ENCODE assay signal across 22 cellular contexts in the genomic region with DNA sequence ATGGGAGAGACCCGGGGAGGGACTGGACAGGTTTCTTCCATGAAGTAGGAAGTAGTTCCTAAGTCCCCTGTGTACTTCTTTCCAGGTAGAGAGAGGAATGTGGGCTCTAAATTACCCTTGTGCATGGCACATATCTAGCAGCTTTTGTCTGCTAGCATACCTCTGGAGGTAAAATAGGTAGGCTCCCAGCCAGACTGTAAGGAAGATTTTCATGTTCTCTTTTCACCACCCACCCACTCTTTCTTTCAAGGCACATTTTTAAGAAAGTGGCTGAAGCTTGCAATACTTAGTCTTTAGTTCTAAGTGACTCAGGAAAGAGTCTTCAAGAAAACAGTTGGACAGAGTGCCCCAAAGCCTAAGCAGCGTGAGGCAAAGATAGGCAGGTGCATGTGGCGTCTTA.
"Had no signal": no experiment of that assay in that cellular context is flagged by ENCODE, and none has a peak within 500 bp of the region (broad histone marks: within the 10 kb centered on the region; RNA-seq: fewer than 3 reads in every experiment).

No MANE protein-coding gene starts in this region.

- H3K36me3 ChIP-seq: gastroesophageal sphincter, left ventricle myocardium inferior, thoracic aorta, transverse colon had no signal

- H3K27ac Mint-ChIP-seq: effector memory CD8-positive, alpha-beta T cell; memory B cell; stimulated activated memory B cell treated with anti-CD40 and anti-IgM and Interleukin-4, amounts not matched to agents 10 μg/mL and 1 μg/mL and 100 μg/mL, for 72 hours; stimulated activated naive CD8-positive, alpha-beta T cell treated with anti-CD3 and anti-CD28 coated beads, Interleukin-15, Interleukin-2, amounts not matched to agents 100 ng/mL and 50 ng/mL, for 24 hours had no signal

- H3K4me3 ChIP-seq: esophagus squamous epithelium, gastroesophageal sphincter, left ventricle myocardium inferior, lower lobe of right lung, psoas muscle, spleen, thoracic aorta, transverse colon had no signal

- H3K27me3 Mint-ChIP-seq: effector memory CD8-positive, alpha-beta T cell; memory B cell; natural killer cell treated with Interleukin-12 subunit alpha and Interleukin-12 subunit beta and Interleukin-15 and Interleukin-18, amount 100 ng/mL, for 72 hours; stimulated activated memory B cell treated with anti-CD40 and anti-IgM and Interleukin-4, amounts not matched to agents 10 μg/mL and 1 μg/mL and 100 μg/mL, for 72 hours; stimulated activated naive CD8-positive, alpha-beta T cell treated with anti-CD3 and anti-CD28 coated beads, Interleukin-15, Interleukin-2, amounts not matched to agents 100 ng/mL and 50 ng/mL, for 24 hours had no signal

- H3K9me3 Mint-ChIP-seq: effector memory CD8-positive, alpha-beta T cell; memory B cell; natural killer cell treated with Interleukin-12 subunit alpha and Interleukin-12 subunit beta and Interleukin-15 and Interleukin-18, amount 100 ng/mL, for 72 hours; stimulated activated memory B cell treated with anti-CD40 and anti-IgM and Interleukin-4, amounts not matched to agents 10 μg/mL and 1 μg/mL and 100 μg/mL, for 72 hours; stimulated activated naive CD8-positive, alpha-beta T cell treated with anti-CD3 and anti-CD28 coated beads, Interleukin-15, Interleukin-2, amounts not matched to agents 100 ng/mL and 50 ng/mL, for 24 hours had no signal

- DNase-seq: cortex of kidney; effector memory CD8-positive, alpha-beta T cell; esophagus squamous epithelium; foreskin fibroblast; glutamatergic neuron; left cardiac atrium; left ventricle myocardium inferior; lower lobe of right lung; midbrain; psoas muscle; spleen; stimulated activated CD4-positive, alpha-beta T cell treated with anti-CD3 and anti-CD28 coated beads, Interleukin-15, amount 100 ng/mL, for 24 hours; stimulated activated CD4-positive, alpha-beta T cell treated with anti-CD3 and anti-CD28 coated beads, Interleukin-1b, Interleukin-23, amount 100 ng/mL, for 48 hours; stimulated activated CD4-positive, alpha-beta T cell treated with anti-CD3 and anti-CD28 coated beads, Interleukin-4, amount 100 ng/mL, for 24 hours; transverse colon had no signal

- H3K27ac ChIP-seq: esophagus squamous epithelium, gastroesophageal sphincter, left ventricle myocardium inferior, lower lobe of right lung, psoas muscle, thoracic aorta, transverse colon had no signal

- H3K27me3 ChIP-seq: esophagus squamous epithelium, gastroesophageal sphincter, spleen, transverse colon had no signal

- ATAC-seq: effector memory CD8-positive, alpha-beta T cell; gastroesophageal sphincter; left cardiac atrium; lower lobe of right lung; natural killer cell treated with Interleukin-12 subunit alpha and Interleukin-12 subunit beta and Interleukin-15 and Interleukin-18, amount 100 ng/mL, for 72 hours; psoas muscle; sciatic nerve; stimulated activated memory B cell treated with anti-CD40 and anti-IgM and Interleukin-4, amounts not matched to agents 10 μg/mL and 1 μg/mL and 100 μg/mL, for 72 hours had no signal

- H3K9me3 ChIP-seq: esophagus squamous epithelium, gastroesophageal sphincter, left ventricle myocardium inferior, lower lobe of right lung, psoas muscle, spleen, thoracic aorta, transverse colon had no signal

- H3K4me3 Mint-ChIP-seq: effector memory CD8-positive, alpha-beta T cell; memory B cell; natural killer cell treated with Interleukin-12 subunit alpha and Interleukin-12 subunit beta and Interleukin-15 and Interleukin-18, amount 100 ng/mL, for 72 hours; stimulated activated memory B cell treated with anti-CD40 and anti-IgM and Interleukin-4, amounts not matched to agents 10 μg/mL and 1 μg/mL and 100 μg/mL, for 72 hours; stimulated activated naive CD8-positive, alpha-beta T cell treated with anti-CD3 and anti-CD28 coated beads, Interleukin-15, Interleukin-2, amounts not matched to agents 100 ng/mL and 50 ng/mL, for 24 hours had no signal
